ENCODE assay signal across 9 cellular contexts in the genomic region with DNA sequence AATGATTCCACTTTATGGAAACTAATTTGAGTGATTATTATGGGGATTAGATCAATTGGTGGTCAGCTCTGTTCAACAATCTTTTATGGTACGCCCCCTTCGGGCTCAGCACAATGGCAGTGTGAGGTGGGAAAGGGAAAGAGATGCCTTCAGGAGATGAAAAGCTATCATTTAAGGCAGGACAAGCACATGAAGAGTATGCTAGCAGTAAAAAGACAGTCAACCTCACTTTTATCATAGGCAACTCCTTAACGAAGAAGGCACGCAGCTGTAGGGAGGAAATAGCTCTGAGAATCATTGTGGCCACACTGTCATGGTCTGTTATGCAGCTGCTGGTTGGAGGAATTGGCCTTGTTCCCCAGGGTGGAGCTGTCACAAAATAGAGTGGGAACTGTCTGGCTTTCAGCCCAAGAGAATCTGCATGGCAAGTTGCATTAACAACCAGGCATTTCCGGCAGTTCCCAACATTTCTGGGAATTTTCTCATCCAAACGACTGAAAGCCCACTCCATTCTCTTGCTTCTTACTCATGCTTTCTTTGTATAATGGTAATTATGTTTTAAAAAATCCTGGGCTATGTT. TPM values are rescaled to one million over a fixed set of nuclear protein-coding genes. Genes with fewer than 3 reads are reported as not detected.
DNase-seq lines count a peak whose midpoint lies in the region; ATAC-seq and TF ChIP-seq lines count a peak whose summit lies in the region.
"Had no signal": no experiment of that assay in that cellular context is flagged by ENCODE, and none has a peak within 500 bp of the region (broad histone marks: within the 10 kb centered on the region; RNA-seq: fewer than 3 reads in every experiment).

No MANE protein-coding gene starts in this region.

- H3K36me3 ChIP-seq in BJ (ENCODE audit: control insufficient read depth, insufficient read depth, low read length) (no peaks in the 10 kb centered on the region), mucosa of descending colon (ENCODE audit: low read depth) (no peaks in the 10 kb centered on the region), BE2C (no peaks in the 10 kb centered on the region)

- intact Hi-C loops in mucosa of descending colon (cut with DNase I, micrococcal nuclease), result no loop called here
- intact Hi-C loops in posterior vena cava (cut with DNase I), result loop anchor here in 1 of 2 donors (10.0 kb wide), 1 partner anchor 134 kb away; a partner anchor contains a TSS

- H3K4me1 ChIP-seq in mucosa of descending colon (ENCODE audit: low read depth) (peaks cover 13% of the 10 kb centered on the region), BE2C (no peaks in the 10 kb centered on the region)

- H3K27me3 ChIP-seq in BJ (ENCODE audit: control insufficient read depth, insufficient read depth, low read length), result no peaks in the 10 kb centered on the region
- no peaks in the 10 kb centered on the region for H3K27me3 ChIP-seq in BE2C

- H3K4me1 Mint-ChIP-seq in brain, result peaks cover 32% of the 10 kb centered on the region
- H3K4me1 Mint-ChIP-seq in activated CD4-positive, alpha-beta T cell treated with anti-CD3 and anti-CD28 coated beads, Interleukin-2, amount 10 ng/mL, durations not matched to agents 7 days and 5 days, result peaks cover 13% of the 10 kb centered on the region

- no peak; the same call in 1 of the 2 replicates for TF ChIP-seq CTCF in BJ (IDR thresholded peaks at IDR 0.05; ENCODE audit: insufficient read depth, low read depth, low read length)
- TF ChIP-seq CTCF in brain (conservative IDR thresholded peaks at IDR 0.05), result no peak
- TF ChIP-seq CTCF in mucosa of descending colon (IDR thresholded peaks at IDR 0.05), result no peak
- no peak for TF ChIP-seq CTCF in BE2C (IDR thresholded peaks at IDR 0.05; ENCODE audit: low read depth, low read length)

- no peaks in the 10 kb centered on the region for H3K9me3 ChIP-seq in mucosa of descending colon
- no peaks in the 10 kb centered on the region for H3K9me3 ChIP-seq in BE2C

- CTCF ChIA-PET in BJ (lab: Yijun Ruan, JAX), result interaction anchor here (0.6 to 1.8 kb wide), 6 partner anchors 10 to 181 kb away, joined by 3 to 15 read pairs (median 3); no protein-coding TSS in a partner anchor
- CTCF ChIA-PET in activated CD4-positive, alpha-beta T cell treated with anti-CD3 and anti-CD28 coated beads, Interleukin-2, amount 10 ng/mL, durations not matched to agents 7 days and 5 days (lab: Charles Lee), result no interaction called here

- peak; percentile 99 for DNase-seq in BJ (ENCODE audit: low read depth)
- DNase-seq in mucosa of descending colon, result peak in 1 of 3 donors; percentile 10
- DNase-seq in effector CD8-positive, alpha-beta T cell (lab: John Stamatoyannopoulos, UW), result no peak
- DNase-seq in activated CD4-positive, alpha-beta T cell treated with anti-CD3 and anti-CD28 coated beads, Interleukin-2, amount 10 ng/mL, durations not matched to agents 7 days and 5 days, result no peak
- no peak for DNase-seq in BE2C
- DNase-seq in posterior vena cava (ENCODE audit: low spot score), result no peak

- H3K4me3 ChIP-seq in BJ (ENCODE audit: low read depth, low read length) (no peak overlapping the region), mucosa of descending colon (no peak overlapping the region), BE2C (ENCODE audit: low read depth, low read length) (no peak overlapping the region)

- POLR2A ChIA-PET in BJ (lab: Charles Lee), result interaction anchor here (0.6 to 1.7 kb wide), 8 partner anchors 13 to 299 kb away, joined by 3 to 8 read pairs (median 4); a partner anchor contains a TSS
- POLR2A ChIA-PET in activated CD4-positive, alpha-beta T cell treated with anti-CD3 and anti-CD28 coated beads, Interleukin-2, amount 10 ng/mL, durations not matched to agents 7 days and 5 days (lab: Charles Lee), result no interaction called here

- ATAC-seq in HG02938 (IDR thresholded peaks at IDR 0.05; ENCODE audit: unreplicated experiment), result peak; percentile 60
- peak; percentile 45 for ATAC-seq in mucosa of descending colon

- peak overlapping the region in 3 of 5 experiments; percentile 83 to 85 (median 84) for H3K27ac Mint-ChIP-seq in brain
- H3K27ac Mint-ChIP-seq in activated CD4-positive, alpha-beta T cell treated with anti-CD3 and anti-CD28 coated beads, Interleukin-2, amount 10 ng/mL, durations not matched to agents 7 days and 5 days, result no peak overlapping the region
- H3K27ac Mint-ChIP-seq: T-helper 1 cell treated with Interleukin-12 subunit alpha and Interleukin-12 subunit beta and Interleukin-4 antibody, amounts not matched to agents 30 μg/mL and 1 μg/mL, for 36 hours had no signal

- peaks cover 21% of the 10 kb centered on the region for H3K36me3 Mint-ChIP-seq in brain
- H3K36me3 Mint-ChIP-seq in activated CD4-positive, alpha-beta T cell treated with anti-CD3 and anti-CD28 coated beads, Interleukin-2, amount 10 ng/mL, durations not matched to agents 7 days and 5 days (ENCODE audit: low read depth), result peaks cover 4% of the 10 kb centered on the region

- H3K27me3 Mint-ChIP-seq in brain, result peaks cover 3% of the 10 kb centered on the region
- H3K27me3 Mint-ChIP-seq in activated CD4-positive, alpha-beta T cell treated with anti-CD3 and anti-CD28 coated beads, Interleukin-2, amount 10 ng/mL, durations not matched to agents 7 days and 5 days, result peaks cover 43% of the 10 kb centered on the region

- peak overlapping the region in 3 of 5 experiments; percentile 1 to 43 (median 3) for H3K4me3 Mint-ChIP-seq in brain
- no peak overlapping the region for H3K4me3 Mint-ChIP-seq in activated CD4-positive, alpha-beta T cell treated with anti-CD3 and anti-CD28 coated beads, Interleukin-2, amount 10 ng/mL, durations not matched to agents 7 days and 5 days
- H3K4me3 Mint-ChIP-seq: T-helper 1 cell treated with Interleukin-12 subunit alpha and Interleukin-12 subunit beta and Interleukin-4 antibody, amounts not matched to agents 30 μg/mL and 1 μg/mL, for 36 hours had no signal

- peaks cover 3 to 17% (median 16%) of the 10 kb centered on the region in 5 experiments for H3K9me3 Mint-ChIP-seq in brain
- peaks cover 15% of the 10 kb centered on the region for H3K9me3 Mint-ChIP-seq in activated CD4-positive, alpha-beta T cell treated with anti-CD3 and anti-CD28 coated beads, Interleukin-2, amount 10 ng/mL, durations not matched to agents 7 days and 5 days

RNA-seq across cellular contexts. Expression of a gene that starts 54.4 kb away (rescaled TPM):
- polyA plus RNA-seq in BJ (2011; rRNA removed), result 7.8 and 11.6 TPM in 2 replicates
- polyA minus RNA-seq in BJ (2011; rRNA and poly(A)+ RNA removed), result 9.8 and 11.6 TPM in 2 replicates
- polyA plus RNA-seq in brain (ENCODE audit: insufficient read depth, low read depth, low replicate concordance), result 4.5 TPM
- total RNA-seq in mucosa of descending colon, result 100 to 1,000 TPM in 2 of 3 donors, 10 to 100 TPM in 1; 63.5 to 128 (median 121) TPM
- total RNA-seq in activated CD4-positive, alpha-beta T cell treated with anti-CD3 and anti-CD28 coated beads, Interleukin-2, amount 10 ng/mL, durations not matched to agents 7 days and 5 days, result 10 to 100 TPM; 26.3 to 29.9 TPM
- polyA plus RNA-seq in BE2C (2012; ENCODE audit: insufficient read depth, insufficient read length, low read depth), result 8.4 TPM
- total RNA-seq in posterior vena cava, result 10 to 100 TPM; 17.0 to 22.1 TPM
